8 cellular contexts compared by ENCODE assay signal in genomic region chr1:167650266-167651160, GRCh38. TPM values are rescaled to one million over a fixed set of nuclear protein-coding genes. Genes with fewer than 3 reads are reported as not detected.
A peak's percentile ranks its signal among the peaks of the same experiment; 100 is the strongest.
DNase-seq lines count a peak whose midpoint lies in the region; ATAC-seq, FAIRE-seq and TF ChIP-seq lines count a peak whose summit lies in the region.

No MANE protein-coding gene starts in this region.

- in situ Hi-C loops in Panc1 (cut with HindIII; ENCODE audit: low pct_unique_long_range_greater_than_20kb, low sequenced_read_pairs), result no loop called here

- no peaks in the 10 kb centered on the region for H3K9me3 Mint-ChIP-seq in nephron progenitor cell

- no peak overlapping the region for H3K4me3 Mint-ChIP-seq in nephron progenitor cell

- intact Hi-C loops in Panc1 (cut with micrococcal nuclease; ENCODE audit: unreplicated experiment), result no loop called here

- H3K27ac ChIP-seq in Panc1 (ENCODE audit: low read length), result no peak overlapping the region
- peak overlapping the region; percentile 19 for H3K27ac ChIP-seq in layer of hippocampus (ENCODE audit: low read depth, low read length)

- H3K27me3 ChIP-seq in Panc1 (ENCODE audit: control insufficient read depth, insufficient read depth, low read length), result no peaks in the 10 kb centered on the region
- H3K27me3 ChIP-seq in layer of hippocampus (ENCODE audit: control insufficient read depth, insufficient read depth, low read length), result no peaks in the 10 kb centered on the region

- H3K36me3 Mint-ChIP-seq in nephron progenitor cell (ENCODE audit: low read depth), result no peaks in the 10 kb centered on the region

- no peak overlapping the region for H3K4me3 ChIP-seq in Panc1 (ENCODE audit: low read depth in 2 of 2, low read length in 2 of 2)

- CTCF ChIA-PET in Panc1 (lab: Charles Lee), result no interaction called here

- FAIRE-seq in GM12891 (lab: Jason Lieb, UNC), result peak; percentile 90

- TF ChIP-seq CTCF in Panc1 (IDR thresholded peaks at IDR 0.05) (no peak), nephron progenitor cell (IDR thresholded peaks at IDR 0.05) (no peak)

- no TSS peak for BruUV-seq in Panc1 (replicated peaks; lab: Mats Ljungman, UMichigan)

- H3K4me1 Mint-ChIP-seq in nephron progenitor cell, result peaks cover 38% of the 10 kb centered on the region

- no peak for TF ChIP-seq POLR2A in GM12891 (IDR thresholded peaks at IDR 0.05; ENCODE audit: low read depth, low read length)

- ATAC-seq in GM21786 (IDR thresholded peaks at IDR 0.05; ENCODE audit: unreplicated experiment) (peak; percentile 72), Panc1 (0 out of 2 replicates have a peak, but pooled peaks have one; percentile 21)

- DNase-seq in GM12891 (ENCODE audit: insufficient read length, low spot score) (no peak), Panc1 (ENCODE audit: low read depth, low spot score) (no peak), nephron progenitor cell (no peak), NCI-H128 (lab: John Stamatoyannopoulos, UW; ENCODE audit: unreplicated experiment) (no peak), GM19238 (ENCODE audit: insufficient read length, low spot score) (no peak)
- DNase-seq in activated effector memory CD4-positive, alpha-beta T cell treated with Interleukin-2 at 50 U/mL for 16 hours, result no peak

- H3K27me3 Mint-ChIP-seq in nephron progenitor cell (ENCODE audit: low read depth, poor library complexity), result no peaks in the 10 kb centered on the region

- H3K4me1 ChIP-seq in Panc1 (ENCODE audit: control insufficient read depth, insufficient read depth, low read length), result no peaks in the 10 kb centered on the region

- no peaks in the 10 kb centered on the region for H3K36me3 ChIP-seq in Panc1 (ENCODE audit: control insufficient read depth, insufficient read depth, low read length)

- H3K9me3 ChIP-seq in Panc1 (ENCODE audit: control insufficient read depth, insufficient read depth, low read depth, low read length), result no peaks in the 10 kb centered on the region

- no peak overlapping the region for H3K27ac Mint-ChIP-seq in nephron progenitor cell

- POLR2A ChIA-PET in Panc1 (lab: Charles Lee), result no interaction called here

TF ChIP-seq in GM12891, 5 proteins besides CTCF, POLR2A, EP300 and RAD21:
- TF ChIP-seq POLR2AphosphoS5 (IDR thresholded peaks at IDR 0.05; ENCODE audit: low read depth, low read length), result no peak
- no peak for TF ChIP-seq PAX5 (IDR thresholded peaks at IDR 0.05; ENCODE audit: insufficient read depth, low read length, severe bottlenecking)
- TF ChIP-seq SPI1 (IDR thresholded peaks at IDR 0.05; ENCODE audit: low read depth, low read length), result no peak
- no peak for TF ChIP-seq POU2F2 (IDR thresholded peaks at IDR 0.05; ENCODE audit: low read depth, low read length)

RNA-seq across cellular contexts. Expression of gene RCSD1, which starts 20.5 kb away (rescaled TPM):
- 60.0 TPM for polyA plus RNA-seq in GM12891 (2012; ENCODE audit: low read depth, missing spikeins)
- total RNA-seq in Panc1 (2021; ENCODE audit: unreplicated experiment), result 1.4 TPM
- 1.3 TPM for polyA plus RNA-seq in Panc1 (2012; ENCODE audit: insufficient read length)
